1 cellular context compared by ENCODE assay signal in the genomic region with DNA sequence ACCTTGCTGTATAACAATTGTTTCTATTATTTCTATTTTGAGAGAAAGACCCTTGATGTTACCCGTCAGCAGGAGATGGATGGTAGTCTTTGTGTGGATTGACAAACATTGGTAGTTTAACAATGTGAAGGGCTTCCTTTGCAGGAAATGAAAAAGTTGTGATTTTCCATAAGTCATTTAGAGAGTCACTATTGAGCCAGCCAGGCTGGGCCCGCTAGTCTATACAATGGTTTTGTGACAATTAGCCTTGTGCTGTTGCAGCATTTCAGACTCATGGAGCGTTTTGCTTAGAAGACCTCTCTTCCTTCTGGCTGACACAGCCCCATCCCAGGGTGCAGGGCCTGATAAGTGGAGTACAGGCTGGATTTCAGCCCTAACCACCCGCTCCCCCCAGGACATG.
TF ChIP-seq lines count a peak whose summit lies in the region.

No MANE protein-coding gene starts in this region.

TF ChIP-seq in GM12878, 131 proteins besides CTCF, POLR2A, EP300 and RAD21:
- TF ChIP-seq NBN (IDR thresholded peaks at IDR 0.05) (0 out of 2 replicates have a peak, but pooled peaks have one; percentile 7), USF1 (IDR thresholded peaks at IDR 0.05; ENCODE audit: borderline replicate concordance, extremely low read length, insufficient read depth, low read depth, low read length) (no peak), EZH2 (IDR thresholded peaks at IDR 0.05; ENCODE audit: borderline replicate concordance, control insufficient read depth, low read depth, low read length) (no peak), HDAC6 (IDR thresholded peaks at IDR 0.05; ENCODE audit: unreplicated experiment) (no peak), ETV6 (conservative IDR thresholded peaks at IDR 0.05 in 1 of 2, IDR thresholded peaks at IDR 0.05 in 1 of 2; ENCODE audit: borderline replicate concordance in 1 of 2, low read depth in 1 of 2) (0 out of 4 replicates have a peak, but pooled peaks of 1 of the 2 experiments have one; percentile 31), NFIC (IDR thresholded peaks at IDR 0.05; ENCODE audit: low read depth, low read length) (0 out of 2 replicates have a peak, but pooled peaks have one; percentile 5), POLR2AphosphoS5 (IDR thresholded peaks at IDR 0.05; ENCODE audit: low read length) (no peak), SMC3 (IDR thresholded peaks at IDR 0.05; ENCODE audit: borderline replicate concordance, low read length) (no peak), FOS (IDR thresholded peaks at IDR 0.05; ENCODE audit: borderline replicate concordance, extremely low read depth, insufficient read length) (no peak), JUNB (IDR thresholded peaks at IDR 0.05) (peak; percentile 9; the same call in 1 of the 2 replicates), CHD1 (IDR thresholded peaks at IDR 0.05; ENCODE audit: low read depth, low read length) (no peak), HDGF (IDR thresholded peaks at IDR 0.05) (no peak), ZNF217 (IDR thresholded peaks at IDR 0.05) (no peak), SMARCA5 (IDR thresholded peaks at IDR 0.05) (no peak), CHD2 (IDR thresholded peaks at IDR 0.05; ENCODE audit: borderline replicate concordance, low read depth, low read length) (no peak), PAX5 (IDR thresholded peaks at IDR 0.05; ENCODE audit: borderline replicate concordance, low read depth, low read length) (no peak), DPF2 (IDR thresholded peaks at IDR 0.05) (0 out of 2 replicates have a peak, but pooled peaks have one; percentile 31), NFXL1 (IDR thresholded peaks at IDR 0.05; ENCODE audit: borderline replicate concordance) (no peak), MEF2B (IDR thresholded peaks at IDR 0.05; ENCODE audit: partially characterized antibody, poor library complexity, severe bottlenecking) (no peak), IRF4 (IDR thresholded peaks at IDR 0.05; ENCODE audit: low read depth, low read length) (0 out of 2 replicates have a peak, but pooled peaks have one; percentile 47)
- TF ChIP-seq, protein P1, sequence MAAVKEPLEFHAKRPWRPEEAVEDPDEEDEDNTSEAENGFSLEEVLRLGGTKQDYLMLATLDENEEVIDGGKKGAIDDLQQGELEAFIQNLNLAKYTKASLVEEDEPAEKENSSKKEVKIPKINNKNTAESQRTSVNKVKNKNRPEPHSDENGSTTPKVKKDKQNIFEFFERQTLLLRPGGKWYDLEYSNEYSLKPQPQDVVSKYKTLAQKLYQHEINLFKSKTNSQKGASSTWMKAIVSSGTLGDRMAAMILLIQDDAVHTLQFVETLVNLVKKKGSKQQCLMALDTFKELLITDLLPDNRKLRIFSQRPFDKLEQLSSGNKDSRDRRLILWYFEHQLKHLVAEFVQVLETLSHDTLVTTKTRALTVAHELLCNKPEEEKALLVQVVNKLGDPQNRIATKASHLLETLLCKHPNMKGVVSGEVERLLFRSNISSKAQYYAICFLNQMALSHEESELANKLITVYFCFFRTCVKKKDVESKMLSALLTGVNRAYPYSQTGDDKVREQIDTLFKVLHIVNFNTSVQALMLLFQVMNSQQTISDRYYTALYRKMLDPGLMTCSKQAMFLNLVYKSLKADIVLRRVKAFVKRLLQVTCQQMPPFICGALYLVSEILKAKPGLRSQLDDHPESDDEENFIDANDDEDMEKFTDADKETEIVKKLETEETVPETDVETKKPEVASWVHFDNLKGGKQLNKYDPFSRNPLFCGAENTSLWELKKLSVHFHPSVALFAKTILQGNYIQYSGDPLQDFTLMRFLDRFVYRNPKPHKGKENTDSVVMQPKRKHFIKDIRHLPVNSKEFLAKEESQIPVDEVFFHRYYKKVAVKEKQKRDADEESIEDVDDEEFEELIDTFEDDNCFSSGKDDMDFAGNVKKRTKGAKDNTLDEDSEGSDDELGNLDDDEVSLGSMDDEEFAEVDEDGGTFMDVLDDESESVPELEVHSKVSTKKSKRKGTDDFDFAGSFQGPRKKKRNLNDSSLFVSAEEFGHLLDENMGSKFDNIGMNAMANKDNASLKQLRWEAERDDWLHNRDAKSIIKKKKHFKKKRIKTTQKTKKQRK (IDR thresholded peaks at IDR 0.05; ENCODE audit: low read depth, low read length), result no peak
- TF ChIP-seq, protein P2, sequence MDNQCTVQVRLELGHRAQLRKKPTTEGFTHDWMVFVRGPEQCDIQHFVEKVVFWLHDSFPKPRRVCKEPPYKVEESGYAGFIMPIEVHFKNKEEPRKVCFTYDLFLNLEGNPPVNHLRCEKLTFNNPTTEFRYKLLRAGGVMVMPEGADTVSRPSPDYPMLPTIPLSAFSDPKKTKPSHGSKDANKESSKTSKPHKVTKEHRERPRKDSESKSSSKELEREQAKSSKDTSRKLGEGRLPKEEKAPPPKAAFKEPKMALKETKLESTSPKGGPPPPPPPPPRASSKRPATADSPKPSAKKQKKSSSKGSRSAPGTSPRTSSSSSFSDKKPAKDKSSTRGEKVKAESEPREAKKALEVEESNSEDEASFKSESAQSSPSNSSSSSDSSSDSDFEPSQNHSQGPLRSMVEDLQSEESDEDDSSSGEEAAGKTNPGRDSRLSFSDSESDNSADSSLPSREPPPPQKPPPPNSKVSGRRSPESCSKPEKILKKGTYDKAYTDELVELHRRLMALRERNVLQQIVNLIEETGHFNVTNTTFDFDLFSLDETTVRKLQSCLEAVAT (IDR thresholded peaks at IDR 0.05), result peak; percentile 70; the same call in 1 of the 2 replicates
